ENCODE assay signal across 19 cellular contexts in genomic region chr7:136213012-136213411, GRCh38.
"Had no signal": no experiment of that assay in that cellular context is flagged by ENCODE, and none has a peak within 500 bp of the region (broad histone marks: within the 10 kb centered on the region; RNA-seq: fewer than 3 reads in every experiment).

No MANE protein-coding gene starts in this region.

- DNase-seq: colonic mucosa; cortex of kidney; dermis blood vessel endothelial cell; dorsolateral prefrontal cortex; effector CD4-positive, alpha-beta T cell; effector CD8-positive, alpha-beta T cell; effector memory CD4-positive, alpha-beta T cell; effector memory CD8-positive, alpha-beta T cell; endodermal cell; erythroblast; esophagus squamous epithelium; foreskin fibroblast; foreskin keratinocyte; foreskin melanocyte; gastrocnemius medialis; glutamatergic neuron; head of caudate nucleus; heart left ventricle; heart right ventricle had no signal
